Comparison of ENCODE assay signal across 31 cellular contexts in genomic region chr11:115258216-115258615, GRCh38.
"Had no signal": no experiment of that assay in that cellular context is flagged by ENCODE, and none has a peak within 500 bp of the region (broad histone marks: within the 10 kb centered on the region; RNA-seq: fewer than 3 reads in every experiment).

No MANE protein-coding gene starts in this region.

- H3K4me3 Mint-ChIP-seq: activated CD4-positive, alpha-beta memory T cell treated with anti-CD3 and anti-CD28 coated beads for 36 hours; activated CD4-positive, alpha-beta T cell treated with anti-CD3 and anti-CD28 coated beads, Interleukin-2, amount 10 ng/mL, durations not matched to agents 24 days and 14 days; activated T-helper 1 cell treated with anti-CD3 and anti-CD28 coated beads, Interleukin-12 subunit alpha, Interleukin-12 subunit beta, Interleukin-2, Interleukin-4 antibody, amounts not matched to agents 30 ng/mL and 10 ng/mL and 1 ng/mL, durations not matched to agents 14 hours and 24 hours and 36 hours; endodermal cell; stimulated activated naive B cell treated with anti-CD40 and anti-IgM and Interleukin-4, amounts not matched to agents 10 μg/mL and 1 μg/mL and 100 μg/mL, for 72 hours; T-helper 1 cell treated with Interleukin-12 subunit alpha and Interleukin-12 subunit beta and Interleukin-4 antibody, amounts not matched to agents 30 μg/mL and 1 μg/mL, for 36 hours had no signal

- H3K4me3 ChIP-seq: heart left ventricle, left lung, lower lobe of right lung, mucosa of descending colon, ovary, prostate gland, sigmoid colon, suprapubic skin, tibial artery had no signal

- H3K36me3 ChIP-seq: brain microvascular endothelial cell, heart left ventricle, left lung, lower lobe of right lung, ovary, prostate gland, sigmoid colon, suprapubic skin, tibial artery, WERI-Rb-1 had no signal

- H3K27me3 Mint-ChIP-seq: activated CD4-positive, alpha-beta memory T cell treated with anti-CD3 and anti-CD28 coated beads for 36 hours; stimulated activated naive B cell treated with anti-CD40 and anti-IgM and Interleukin-4, amounts not matched to agents 10 μg/mL and 1 μg/mL and 100 μg/mL, for 72 hours had no signal

- H3K27ac ChIP-seq: brain microvascular endothelial cell, heart left ventricle, left lung, lower lobe of right lung, ovary, prostate gland, sigmoid colon, suprapubic skin, tibial artery, WERI-Rb-1 had no signal

- H3K4me1 ChIP-seq: left lung, lower lobe of right lung, prostate gland, sigmoid colon, suprapubic skin, tibial artery had no signal

- H3K9me3 Mint-ChIP-seq: activated CD4-positive, alpha-beta memory T cell treated with anti-CD3 and anti-CD28 coated beads for 36 hours; activated CD4-positive, alpha-beta T cell treated with anti-CD3 and anti-CD28 coated beads, Interleukin-2, amount 10 ng/mL, durations not matched to agents 24 days and 14 days; activated T-helper 1 cell treated with anti-CD3 and anti-CD28 coated beads, Interleukin-12 subunit alpha, Interleukin-12 subunit beta, Interleukin-2, Interleukin-4 antibody, amounts not matched to agents 30 ng/mL and 10 ng/mL and 1 ng/mL, durations not matched to agents 14 hours and 24 hours and 36 hours; endodermal cell; stimulated activated naive B cell treated with anti-CD40 and anti-IgM and Interleukin-4, amounts not matched to agents 10 μg/mL and 1 μg/mL and 100 μg/mL, for 72 hours; T-helper 1 cell treated with Interleukin-12 subunit alpha and Interleukin-12 subunit beta and Interleukin-4 antibody, amounts not matched to agents 30 μg/mL and 1 μg/mL, for 36 hours had no signal

- H3K27ac Mint-ChIP-seq: activated CD4-positive, alpha-beta memory T cell treated with anti-CD3 and anti-CD28 coated beads for 36 hours; activated CD4-positive, alpha-beta T cell treated with anti-CD3 and anti-CD28 coated beads, Interleukin-2, amount 10 ng/mL, durations not matched to agents 24 days and 14 days; activated T-helper 1 cell treated with anti-CD3 and anti-CD28 coated beads, Interleukin-12 subunit alpha, Interleukin-12 subunit beta, Interleukin-2, Interleukin-4 antibody, amounts not matched to agents 30 ng/mL and 10 ng/mL and 1 ng/mL, durations not matched to agents 14 hours and 24 hours and 36 hours; endodermal cell; stimulated activated naive B cell treated with anti-CD40 and anti-IgM and Interleukin-4, amounts not matched to agents 10 μg/mL and 1 μg/mL and 100 μg/mL, for 72 hours; T-helper 1 cell treated with Interleukin-12 subunit alpha and Interleukin-12 subunit beta and Interleukin-4 antibody, amounts not matched to agents 30 μg/mL and 1 μg/mL, for 36 hours had no signal

- ATAC-seq: esophagus mucosa; heart left ventricle; left lung; lower lobe of right lung; mucosa of descending colon; stimulated activated naive B cell treated with anti-CD40 and anti-IgM and Interleukin-4, amounts not matched to agents 10 μg/mL and 1 μg/mL and 100 μg/mL, for 72 hours had no signal

- DNase-seq: activated CD4-positive, alpha-beta memory T cell treated with anti-CD3 and anti-CD28 coated beads for 36 hours; activated CD4-positive, alpha-beta T cell treated with anti-CD3 and anti-CD28 coated beads, Interleukin-2, amount 10 ng/mL, durations not matched to agents 24 days and 14 days; activated CD4-positive, CD25-positive, alpha-beta regulatory T cell treated with anti-CD3 and anti-CD28 coated beads, Interleukin-2, amount 50 U/mL, for 72 hours; activated CD8-positive, alpha-beta memory T cell treated with anti-CD3 and anti-CD28 coated beads, Interleukin-2, amount 50 U/mL, for 4 hours; activated gamma-delta T cell; activated naive CD4-positive, alpha-beta T cell treated with anti-CD3 and anti-CD28 coated beads, Interleukin-2, amount 50 U/mL, for 16 hours; activated T-cell treated with anti-CD3 and anti-CD28 coated beads, Interleukin-2, amount 50 U/mL, for 1 hour; amniotic stem cell; brain microvascular endothelial cell; foreskin fibroblast; heart left ventricle; hypothalamus; kidney glomerular epithelial cell; left lung; lower lobe of right lung; mucosa of descending colon; ovary; retina; sigmoid colon; small intestine; stimulated activated CD4-positive, alpha-beta T cell treated with anti-CD3 and anti-CD28 coated beads, Interleukin-4, amount 100 ng/mL, for 24 hours; stimulated activated naive B cell treated with anti-CD40 and anti-IgM and Interleukin-4, amounts not matched to agents 10 μg/mL and 1 μg/mL and 100 μg/mL, for 72 hours; T1000; tibial artery; WERI-Rb-1 had no signal

- H3K9me3 ChIP-seq: heart left ventricle, left lung, lower lobe of right lung, mucosa of descending colon, ovary, prostate gland, sigmoid colon, suprapubic skin, tibial artery had no signal

- H3K36me3 Mint-ChIP-seq: activated CD4-positive, alpha-beta memory T cell treated with anti-CD3 and anti-CD28 coated beads for 36 hours; stimulated activated naive B cell treated with anti-CD40 and anti-IgM and Interleukin-4, amounts not matched to agents 10 μg/mL and 1 μg/mL and 100 μg/mL, for 72 hours had no signal

- H3K27me3 ChIP-seq: brain microvascular endothelial cell, heart left ventricle, left lung, ovary, sigmoid colon, suprapubic skin, tibial artery had no signal
